In the genomic region with DNA sequence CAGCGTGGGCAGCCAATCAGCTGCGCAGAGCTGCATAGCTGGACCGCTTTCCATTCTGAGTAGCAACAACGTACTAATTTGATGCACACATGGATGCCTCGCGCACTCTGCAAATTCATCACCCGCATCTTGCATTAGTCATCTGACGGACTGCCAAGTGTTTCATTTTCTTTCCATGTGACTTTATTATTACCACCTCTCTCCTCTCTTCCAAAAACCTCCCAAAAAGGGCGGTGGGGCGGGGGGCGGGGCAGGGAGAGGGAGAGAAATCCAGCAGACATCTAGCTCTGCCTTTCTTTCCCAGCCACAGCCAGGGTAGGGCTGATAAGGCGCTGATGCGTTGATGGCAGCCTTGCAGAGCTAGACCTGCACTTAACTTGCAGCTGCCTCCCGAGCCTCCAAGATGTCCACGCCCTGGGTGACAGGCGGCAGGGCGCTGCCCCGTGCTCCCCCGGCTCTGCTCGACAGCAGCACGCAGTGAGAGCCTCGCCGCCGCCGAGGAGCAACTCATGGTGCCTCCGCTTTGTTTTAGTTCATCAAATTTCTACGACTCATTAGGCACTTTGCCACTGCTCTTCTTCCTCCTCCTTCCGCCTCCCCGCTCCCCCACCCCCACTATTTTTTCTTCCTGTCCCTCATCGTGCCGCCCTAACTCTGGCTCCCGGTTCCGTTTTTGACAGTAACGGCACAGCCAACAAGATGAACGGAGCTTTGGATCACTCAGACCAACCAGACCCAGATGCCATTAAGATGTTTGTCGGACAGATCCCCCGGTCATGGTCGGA, we compare ENCODE assay signal across 8 cellular contexts.
DNase-seq lines count a peak whose midpoint lies in the region; ATAC-seq and TF ChIP-seq lines count a peak whose summit lies in the region.

No MANE protein-coding gene starts in this region.

- H3K4me2 ChIP-seq in parathyroid adenoma (ENCODE audit: low read length) = peak overlapping the region; percentile 52

- DNase-seq in GM03348 (ENCODE audit: low spot score) (peak; percentile 75), RWPE1 (ENCODE audit: low spot score) (peak; percentile 75), Right ventricle myocardium superior (peak; percentile 85), aorta (peak; percentile 76 to 83), NCI-H2196 (lab: John Stamatoyannopoulos, UW; ENCODE audit: unreplicated experiment) (no peak)

- peaks cover 7% of the 10 kb centered on the region for H3K36me3 Mint-ChIP-seq in activated naive CD4-positive, alpha-beta T cell treated with anti-CD3 and anti-CD28 coated beads, Interleukin-2, amount 50 U/mL, for 24 hours

- POLR2A ChIA-PET in RWPE1 (lab: Yijun Ruan, JAX; ENCODE audit: low non-redundant PET) = no interaction called here

- no peaks in the 10 kb centered on the region for H3K9me3 Mint-ChIP-seq in activated naive CD4-positive, alpha-beta T cell treated with anti-CD3 and anti-CD28 coated beads, Interleukin-2, amount 50 U/mL, for 24 hours

- 1% methylated on average over 37 to 38 of the region's 38 CpGs for WGBS in aorta, 2 donors

- H3K27me3 ChIP-seq in parathyroid adenoma (ENCODE audit: control insufficient read depth, insufficient read depth, low read length) = no peaks in the 10 kb centered on the region
- no peaks in the 10 kb centered on the region for H3K27me3 ChIP-seq in aorta (ENCODE audit: control insufficient read depth in 1 of 2, insufficient read depth in 2 of 2, low read length in 1 of 2)

- no peaks in the 10 kb centered on the region for H3K9me3 ChIP-seq in parathyroid adenoma (ENCODE audit: control insufficient read depth, low read length)
- H3K9me3 ChIP-seq in aorta (ENCODE audit: control insufficient read depth, low read length) = no peaks in the 10 kb centered on the region

- no peaks in the 10 kb centered on the region for H3K79me2 ChIP-seq in parathyroid adenoma

- no peaks in the 10 kb centered on the region for H3K27me3 Mint-ChIP-seq in activated naive CD4-positive, alpha-beta T cell treated with anti-CD3 and anti-CD28 coated beads, Interleukin-2, amount 50 U/mL, for 24 hours

- H3K27ac ChIP-seq in RWPE1 (peak overlapping the region; percentile 89), parathyroid adenoma (peak overlapping the region; percentile 20), aorta (ENCODE audit: low read depth in 1 of 2, low read length in 2 of 2) (no peak overlapping the region)

- no peak overlapping the region for H3K9ac ChIP-seq in parathyroid adenoma

- H3K4me1 ChIP-seq in parathyroid adenoma = peaks cover 4% of the 10 kb centered on the region
- H3K4me1 ChIP-seq in aorta (ENCODE audit: control insufficient read depth in 1 of 2, insufficient read depth in 2 of 2, low read length in 2 of 2) = no peaks in the 10 kb centered on the region

- peak; percentile 21 for ATAC-seq in HG02884 (IDR thresholded peaks at IDR 0.05; ENCODE audit: unreplicated experiment)
- peak; percentile 73 for ATAC-seq in Right ventricle myocardium superior (ENCODE audit: poor library complexity)
- peak; percentile 72 for ATAC-seq in aorta (ENCODE audit: low FRiP score)

- H3K4me3 ChIP-seq in parathyroid adenoma (ENCODE audit: low read depth, low read length) (peak overlapping the region; percentile 38), aorta (ENCODE audit: low read length in 2 of 2) (peak overlapping the region; percentile 56 to 68)

- peak overlapping the region; percentile 80 for H2AFZ ChIP-seq in parathyroid adenoma

- peak overlapping the region; percentile 98 for H3K27ac Mint-ChIP-seq in activated naive CD4-positive, alpha-beta T cell treated with anti-CD3 and anti-CD28 coated beads, Interleukin-2, amount 50 U/mL, for 24 hours

- intact Hi-C loops in Right ventricle myocardium superior (cut with DNase I) (loop anchor here (10.0 kb wide), 1 partner anchor 100 kb away; no protein-coding TSS in a partner anchor), aorta (cut with DNase I) (no loop called here)

- TF ChIP-seq CTCF in RWPE1 (conservative IDR thresholded peaks at IDR 0.05; ENCODE audit: low read depth) (no peak), parathyroid adenoma (IDR thresholded peaks at IDR 0.05) (no peak)

- peaks cover 45% of the 10 kb centered on the region for H3K4me1 Mint-ChIP-seq in activated naive CD4-positive, alpha-beta T cell treated with anti-CD3 and anti-CD28 coated beads, Interleukin-2, amount 50 U/mL, for 24 hours

- peak overlapping the region; percentile 95 for H3K4me3 Mint-ChIP-seq in activated naive CD4-positive, alpha-beta T cell treated with anti-CD3 and anti-CD28 coated beads, Interleukin-2, amount 50 U/mL, for 24 hours

- CTCF ChIA-PET in RWPE1 (lab: Yijun Ruan, JAX) = no interaction called here

- H3K36me3 ChIP-seq in parathyroid adenoma (ENCODE audit: control insufficient read depth, insufficient read depth, low read length) (no peaks in the 10 kb centered on the region), aorta (ENCODE audit: control insufficient read depth in 1 of 2, insufficient read depth in 2 of 2, low read length in 1 of 2) (no peaks in the 10 kb centered on the region)

Comparison
In these comparisons a context has a peak if more than half of its experiments do, and no peak if none do; other contexts are left out.
1. ATAC-seq: peak in every context shown above with its lines; median percentile 73 in Right ventricle myocardium superior; 72 in aorta; 21 in HG02884.
2. H3K27ac ChIP-seq: peak in RWPE1 (single experiment) and parathyroid adenoma (single experiment); none in aorta (0 of 2).